Comparison of ENCODE assay signal across 8 cellular contexts in genomic region chr17:82216301-82217119, GRCh38. TPM values are rescaled to one million over a fixed set of nuclear protein-coding genes. Genes with fewer than 3 reads are reported as not detected.
DNase-seq lines count a peak whose midpoint lies in the region; ATAC-seq and TF ChIP-seq lines count a peak whose summit lies in the region.

No MANE protein-coding gene starts in this region.

- H3K4me1 Mint-ChIP-seq in activated naive CD8-positive, alpha-beta T cell treated with anti-CD3 and anti-CD28 coated beads, Interleukin-2, amount 10 ng/mL, durations not matched to agents 7 days and 5 days = peaks cover 24% of the 10 kb centered on the region
- peaks cover 39% of the 10 kb centered on the region for H3K4me1 Mint-ChIP-seq in stimulated activated memory B cell treated with anti-CD40 and anti-IgM and Interleukin-4, amounts not matched to agents 10 μg/mL and 1 μg/mL and 100 μg/mL, for 72 hours
- H3K4me1 Mint-ChIP-seq in nephron progenitor cell = peaks cover 19% of the 10 kb centered on the region

- peak; percentile 79 for DNase-seq in AG08395 (ENCODE audit: low spot score)
- peak; percentile 76 for DNase-seq in NCI-H460 (ENCODE audit: extremely low read depth, low read depth)
- peak; percentile 55 for DNase-seq in activated naive CD8-positive, alpha-beta T cell treated with anti-CD3 and anti-CD28 coated beads, Interleukin-2, amount 10 ng/mL, durations not matched to agents 7 days and 5 days
- peak; percentile 79 for DNase-seq in left ventricle myocardium superior
- no peak for DNase-seq in nephron progenitor cell

- peak overlapping the region; percentile 67 for H3K27ac Mint-ChIP-seq in activated naive CD8-positive, alpha-beta T cell treated with anti-CD3 and anti-CD28 coated beads, Interleukin-2, amount 10 ng/mL, durations not matched to agents 7 days and 5 days
- peak overlapping the region; percentile 99 for H3K27ac Mint-ChIP-seq in stimulated activated memory B cell treated with anti-CD40 and anti-IgM and Interleukin-4, amounts not matched to agents 10 μg/mL and 1 μg/mL and 100 μg/mL, for 72 hours
- no peak overlapping the region for H3K27ac Mint-ChIP-seq in nephron progenitor cell

- intact Hi-C loops in left ventricle myocardium superior (cut with micrococcal nuclease) = no loop called here

- no peaks in the 10 kb centered on the region for H3K9me3 Mint-ChIP-seq in activated naive CD8-positive, alpha-beta T cell treated with anti-CD3 and anti-CD28 coated beads, Interleukin-2, amount 10 ng/mL, durations not matched to agents 7 days and 5 days
- no peaks in the 10 kb centered on the region for H3K9me3 Mint-ChIP-seq in stimulated activated memory B cell treated with anti-CD40 and anti-IgM and Interleukin-4, amounts not matched to agents 10 μg/mL and 1 μg/mL and 100 μg/mL, for 72 hours
- H3K9me3 Mint-ChIP-seq in nephron progenitor cell = no peaks in the 10 kb centered on the region

- peak; percentile 32 for ATAC-seq in activated naive CD8-positive, alpha-beta T cell treated with anti-CD3 and anti-CD28 coated beads, Interleukin-2, amount 10 ng/mL, durations not matched to agents 7 days and 5 days (ENCODE audit: low read depth)
- ATAC-seq in left ventricle myocardium superior (peak; percentile 54), HG03442 (IDR thresholded peaks at IDR 0.05; ENCODE audit: unreplicated experiment) (no peak)
- ATAC-seq in stimulated activated memory B cell treated with anti-CD40 and anti-IgM and Interleukin-4, amounts not matched to agents 10 μg/mL and 1 μg/mL and 100 μg/mL, for 72 hours = peak; percentile 87

- in situ Hi-C loops in GM18951 (cut with MboI; ENCODE audit: low sequenced_read_pairs, unreplicated experiment) = no loop called here

- no peaks in the 10 kb centered on the region for H3K36me3 Mint-ChIP-seq in activated naive CD8-positive, alpha-beta T cell treated with anti-CD3 and anti-CD28 coated beads, Interleukin-2, amount 10 ng/mL, durations not matched to agents 7 days and 5 days
- H3K36me3 Mint-ChIP-seq in stimulated activated memory B cell treated with anti-CD40 and anti-IgM and Interleukin-4, amounts not matched to agents 10 μg/mL and 1 μg/mL and 100 μg/mL, for 72 hours = no peaks in the 10 kb centered on the region
- no peaks in the 10 kb centered on the region for H3K36me3 Mint-ChIP-seq in nephron progenitor cell (ENCODE audit: low read depth)

- no peaks in the 10 kb centered on the region for H3K27me3 Mint-ChIP-seq in activated naive CD8-positive, alpha-beta T cell treated with anti-CD3 and anti-CD28 coated beads, Interleukin-2, amount 10 ng/mL, durations not matched to agents 7 days and 5 days
- H3K27me3 Mint-ChIP-seq in stimulated activated memory B cell treated with anti-CD40 and anti-IgM and Interleukin-4, amounts not matched to agents 10 μg/mL and 1 μg/mL and 100 μg/mL, for 72 hours = no peaks in the 10 kb centered on the region
- H3K27me3 Mint-ChIP-seq in nephron progenitor cell (ENCODE audit: low read depth, poor library complexity) = peaks cover 3% of the 10 kb centered on the region

- POLR2A ChIA-PET in activated naive CD8-positive, alpha-beta T cell treated with anti-CD3 and anti-CD28 coated beads, Interleukin-2, amount 10 ng/mL, durations not matched to agents 7 days and 5 days (lab: Charles Lee) = interaction anchor here (1.0 to 3.0 kb wide), 2 partner anchors 12 to 20 kb away, joined by 3 to 16 read pairs; partner anchors contain the start of gene SLC16A3

- TF ChIP-seq CTCF in nephron progenitor cell (IDR thresholded peaks at IDR 0.05) = no peak

- peak overlapping the region; percentile 28 for H3K4me3 Mint-ChIP-seq in activated naive CD8-positive, alpha-beta T cell treated with anti-CD3 and anti-CD28 coated beads, Interleukin-2, amount 10 ng/mL, durations not matched to agents 7 days and 5 days
- H3K4me3 Mint-ChIP-seq in stimulated activated memory B cell treated with anti-CD40 and anti-IgM and Interleukin-4, amounts not matched to agents 10 μg/mL and 1 μg/mL and 100 μg/mL, for 72 hours = peak overlapping the region; percentile 55
- H3K4me3 Mint-ChIP-seq in nephron progenitor cell = no peak overlapping the region

- peak; percentile 38 for TF ChIP-seq POLR2A in GM18951 (IDR thresholded peaks at IDR 0.05; ENCODE audit: extremely low read depth, insufficient read depth, insufficient read length)

RNA-seq across cellular contexts. Expression of gene CCDC57, which starts 3.9 kb away (rescaled TPM):
- total RNA-seq in NCI-H460 (2014; rRNA removed; shearing (Covaris generic)) = 21.2 and 21.3 TPM in 2 replicates
- 96.6 and 103 TPM in 2 replicates for polyA plus RNA-seq in NCI-H460 (2014; cell fraction: nucleus; rRNA removed)
- total RNA-seq in activated naive CD8-positive, alpha-beta T cell treated with anti-CD3 and anti-CD28 coated beads, Interleukin-2, amount 10 ng/mL, durations not matched to agents 7 days and 5 days = 10 to 100 TPM; 79.5 to 81.7 TPM
- 8.1 TPM for total RNA-seq in left ventricle myocardium superior

RNA-seq across cellular contexts. Expression of gene SLC16A3, which starts 12.3 kb away (rescaled TPM):
- 217 and 220 TPM in 2 replicates for total RNA-seq in NCI-H460 (2014; rRNA removed; shearing (Covaris generic))
- 654 and 769 TPM in 2 replicates for polyA plus RNA-seq in NCI-H460 (2014; cell fraction: nucleus; rRNA removed)
- 100 to 1,000 TPM; 195 to 211 TPM for total RNA-seq in activated naive CD8-positive, alpha-beta T cell treated with anti-CD3 and anti-CD28 coated beads, Interleukin-2, amount 10 ng/mL, durations not matched to agents 7 days and 5 days
- total RNA-seq in left ventricle myocardium superior = 7.8 TPM

RNA-seq across cellular contexts. Expression of gene CSNK1D, which starts 57.0 kb away (rescaled TPM):
- 26.6 and 31.6 TPM in 2 replicates for total RNA-seq in NCI-H460 (2014; rRNA removed; shearing (Covaris generic))
- 56.2 and 79.0 TPM in 2 replicates for polyA plus RNA-seq in NCI-H460 (2014; cell fraction: nucleus; rRNA removed)
- 100 to 1,000 TPM; 135 to 140 TPM for total RNA-seq in activated naive CD8-positive, alpha-beta T cell treated with anti-CD3 and anti-CD28 coated beads, Interleukin-2, amount 10 ng/mL, durations not matched to agents 7 days and 5 days
- total RNA-seq in left ventricle myocardium superior = 64.4 TPM

Comparison
In these comparisons a context has a peak if more than half of its experiments do, and no peak if none do; other contexts are left out.
1. RNA of gene SLC16A3, which starts 12.3 kb away (total RNA-seq): 217 to 220 TPM in NCI-H460 and 195 to 211 TPM in activated naive CD8-positive, alpha-beta T cell treated with anti-CD3 and anti-CD28 coated beads, Interleukin-2, amount 10 ng/mL, durations not matched to agents 7 days and 5 days; 7.8 TPM in left ventricle myocardium superior (single experiment); every median in the first group is over 10 times any median in the second.